Comparison of ENCODE assay signal across 9 cellular contexts in genomic region chrX:3271485-3272186, GRCh38.
DNase-seq lines count a peak whose midpoint lies in the region; ATAC-seq, FAIRE-seq and TF ChIP-seq lines count a peak whose summit lies in the region.
"Had no signal": no experiment of that assay in that cellular context is flagged by ENCODE, and none has a peak within 500 bp of the region (broad histone marks: within the 10 kb centered on the region; RNA-seq: fewer than 3 reads in every experiment).

No MANE protein-coding gene starts in this region.

- ATAC-seq in sciatic nerve (peak; percentile 20), HG02981 (IDR thresholded peaks at IDR 0.05; ENCODE audit: unreplicated experiment) (no peak)

- 0 out of 2 replicates have a peak, but pooled peaks have one; percentile 14 for TF ChIP-seq POLR2A in H54 (IDR thresholded peaks at IDR 0.05; ENCODE audit: low read depth, low read length)

- no peak overlapping the region for H3K4me3 ChIP-seq in foreskin fibroblast (ENCODE audit: low read depth in 1 of 2, low read length in 2 of 2)

- intact Hi-C loops in sciatic nerve (cut with DNase I), result no loop called here

- no peak for TF ChIP-seq CTCF in foreskin fibroblast (IDR thresholded peaks at IDR 0.05; ENCODE audit: low read depth, low read length)

- no peak for FAIRE-seq in H54 (lab: Jason Lieb, UNC)

- DNase-seq in H54 (ENCODE audit: insufficient read length, low spot score) (no peak), SW480 (ENCODE audit: low spot score) (peak; percentile 41), foreskin fibroblast (peak; percentile 71 to 77), sciatic nerve (ENCODE audit: low spot score) (no peak), NCI-H446 (lab: John Stamatoyannopoulos, UW) (no peak), NCI-H1930 (lab: John Stamatoyannopoulos, UW) (no peak)
- DNase-seq in effector CD4-positive, alpha-beta T cell, result no peak
- DNase-seq: NCI-H2029 had no signal

Comparison
In these comparisons a context has a peak if more than half of its experiments do, and no peak if none do; other contexts are left out.
1. DNase-seq: peak in SW480 (single experiment) and foreskin fibroblast (2 of 2); none in H54 (single experiment), sciatic nerve (single experiment), NCI-H446 (0 of 2), effector CD4-positive, alpha-beta T cell (single experiment) and NCI-H1930 (0 of 2).